In the genomic region with DNA sequence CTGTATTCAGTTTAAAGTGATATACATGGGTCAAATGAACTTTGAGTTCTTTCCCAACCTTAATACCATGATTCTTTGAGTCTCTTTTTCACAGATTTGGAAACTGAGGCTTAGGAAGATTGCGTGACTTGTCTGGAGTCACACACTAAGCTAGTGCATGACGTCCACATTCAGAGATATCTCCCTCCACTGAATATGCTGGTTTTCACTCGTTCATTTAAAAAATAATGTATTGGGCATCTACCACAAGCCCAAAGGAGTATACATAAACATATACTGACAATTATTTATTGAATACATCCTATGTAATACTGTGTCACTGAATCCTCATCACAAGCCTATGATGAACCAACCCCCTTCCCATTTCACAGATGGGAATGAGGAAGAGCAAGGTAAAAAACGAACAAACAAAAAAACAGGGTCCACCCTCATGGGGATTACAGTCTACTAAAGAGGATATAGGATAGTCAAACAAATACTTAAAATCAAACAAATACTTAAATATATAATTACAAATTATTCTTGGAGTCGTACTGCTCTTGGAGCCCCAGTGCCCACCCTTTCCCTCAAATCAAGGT, we compare ENCODE assay signal across 8 cellular contexts. TPM values are rescaled to one million over a fixed set of nuclear protein-coding genes. Genes with fewer than 3 reads are reported as not detected.
A peak's percentile ranks its signal among the peaks of the same experiment; 100 is the strongest.
DNase-seq lines count a peak whose midpoint lies in the region; ATAC-seq and TF ChIP-seq lines count a peak whose summit lies in the region.
"Had no signal": no experiment of that assay in that cellular context is flagged by ENCODE, and none has a peak within 500 bp of the region (broad histone marks: within the 10 kb centered on the region; RNA-seq: fewer than 3 reads in every experiment).

No MANE protein-coding gene starts in this region.

- CTCF ChIA-PET in activated CD8-positive, alpha-beta T cell treated with anti-CD3 and anti-CD28 coated beads for 36 hours (lab: Charles Lee), result interaction anchor here (1.0 to 2.2 kb wide), 4 partner anchors 17 to 256 kb away, joined by 5 to 15 read pairs (median 6); no protein-coding TSS in a partner anchor

- peaks cover 13% of the 10 kb centered on the region for H3K36me3 Mint-ChIP-seq in activated CD8-positive, alpha-beta T cell treated with anti-CD3 and anti-CD28 coated beads for 36 hours (ENCODE audit: low read depth)
- no peaks in the 10 kb centered on the region for H3K36me3 Mint-ChIP-seq in immature natural killer cell

- H3K36me3 ChIP-seq in HUES6 (ENCODE audit: control insufficient read depth, insufficient read depth, low read length), result no peaks in the 10 kb centered on the region
- peaks cover 0 to under 1% (median 0%) of the 10 kb centered on the region in 5 donors for H3K36me3 ChIP-seq in subcutaneous abdominal adipose tissue (ENCODE audit: control insufficient read depth in 5 of 5, insufficient read depth in 5 of 5, low read length in 5 of 5)

- POLR2A ChIA-PET in activated CD8-positive, alpha-beta T cell treated with anti-CD3 and anti-CD28 coated beads for 36 hours (lab: Charles Lee), result interaction anchor here (0.9 to 1.4 kb wide), 3 partner anchors 8 to 97 kb away, joined by 3 to 4 read pairs (median 4); no protein-coding TSS in a partner anchor

- H3K9ac ChIP-seq in HUES6 (ENCODE audit: low read length) (peak overlapping the region; percentile 99), subcutaneous abdominal adipose tissue (ENCODE audit: low read length in 5 of 5) (peak overlapping the region in 4 of 5 donors; percentile 87 to 100 (median 98))

- H3K4me3 Mint-ChIP-seq in activated CD8-positive, alpha-beta T cell treated with anti-CD3 and anti-CD28 coated beads for 36 hours, result peak overlapping the region; percentile 99
- H3K4me3 Mint-ChIP-seq in immature natural killer cell, result peak overlapping the region; percentile 93 to 100 (median 96)

- peak overlapping the region; percentile 100; the same call in 1 of the 2 replicates for H3K27ac ChIP-seq in HUES6 (ENCODE audit: low read depth, low read length)
- H3K27ac ChIP-seq in subcutaneous abdominal adipose tissue (ENCODE audit: low read depth, low read length), result peak overlapping the region; percentile 99

- H3K27me3 ChIP-seq in HUES6 (ENCODE audit: control insufficient read depth, insufficient read depth, low read length) (0 out of 2 replicates have a peak, but pooled peaks cover 1% of the 10 kb centered on the region), subcutaneous abdominal adipose tissue (ENCODE audit: control insufficient read depth in 5 of 5, insufficient read depth in 4 of 5, low read length in 5 of 5) (peaks cover 0 to under 1% (median 0%) of the 10 kb centered on the region in 5 donors)

- no peak for TF ChIP-seq CTCF in activated CD8-positive, alpha-beta T cell treated with anti-CD3 and anti-CD28 coated beads for 36 hours (IDR thresholded peaks at IDR 0.05)

- 0 out of 2 replicates have a peak, but pooled peaks cover 4% of the 10 kb centered on the region for H3K4me1 ChIP-seq in HUES6 (ENCODE audit: control insufficient read depth, insufficient read depth, low read length)
- H3K4me1 ChIP-seq in subcutaneous abdominal adipose tissue (ENCODE audit: control insufficient read depth in 5 of 5, insufficient read depth in 5 of 5, low read length in 5 of 5), result peaks cover 11 to 29% (median 27%) of the 10 kb centered on the region in 5 donors

- no peaks in the 10 kb centered on the region for H3K9me3 Mint-ChIP-seq in activated CD8-positive, alpha-beta T cell treated with anti-CD3 and anti-CD28 coated beads for 36 hours
- H3K9me3 Mint-ChIP-seq in immature natural killer cell, result peaks cover 0 to 1% (median 0%) of the 10 kb centered on the region in 6 donors

- H3K27ac Mint-ChIP-seq in activated CD8-positive, alpha-beta T cell treated with anti-CD3 and anti-CD28 coated beads for 36 hours, result peak overlapping the region; percentile 100
- peak overlapping the region in 5 of 6 donors; percentile 55 to 100 (median 99) for H3K27ac Mint-ChIP-seq in immature natural killer cell

- H3K9me3 ChIP-seq in HUES6 (ENCODE audit: control insufficient read depth, insufficient read depth, low read depth, low read length) (no peaks in the 10 kb centered on the region), subcutaneous abdominal adipose tissue (ENCODE audit: control insufficient read depth in 5 of 5, low read length in 5 of 5) (no peaks in the 10 kb centered on the region)

- no peaks in the 10 kb centered on the region for H3K27me3 Mint-ChIP-seq in activated CD8-positive, alpha-beta T cell treated with anti-CD3 and anti-CD28 coated beads for 36 hours
- peaks cover 2 to 11% (median 8%) of the 10 kb centered on the region in 3 donors for H3K27me3 Mint-ChIP-seq in immature natural killer cell (ENCODE audit: low read depth in 3 of 3)

- H3K4me3 ChIP-seq in HUES6 (ENCODE audit: low read depth, low read length), result peak overlapping the region; percentile 97; the same call in 1 of the 2 replicates
- H3K4me3 ChIP-seq in subcutaneous abdominal adipose tissue (ENCODE audit: low read depth in 1 of 5, low read length in 5 of 5), result peak overlapping the region; percentile 84 to 100 (median 98)

- H3K4me1 Mint-ChIP-seq in activated CD8-positive, alpha-beta T cell treated with anti-CD3 and anti-CD28 coated beads for 36 hours (ENCODE audit: low read depth), result peaks cover 33% of the 10 kb centered on the region
- peaks cover 25 to 45% of the 10 kb centered on the region in 2 donors for H3K4me1 Mint-ChIP-seq in immature natural killer cell

- intact Hi-C loops in activated CD8-positive, alpha-beta T cell treated with anti-CD3 and anti-CD28 coated beads for 36 hours (cut with micrococcal nuclease), result no loop called here

- DNase-seq in activated CD8-positive, alpha-beta T cell treated with anti-CD3 and anti-CD28 coated beads for 36 hours, result no peak
- DNase-seq in immature natural killer cell, result no peak

- no peak for ATAC-seq in activated CD8-positive, alpha-beta T cell treated with anti-CD3 and anti-CD28 coated beads for 36 hours
- ATAC-seq in HG03460 (IDR thresholded peaks at IDR 0.05; ENCODE audit: unreplicated experiment) (no peak), HG03196 (IDR thresholded peaks at IDR 0.05; ENCODE audit: unreplicated experiment) (no peak), GM19397 (IDR thresholded peaks at IDR 0.05; ENCODE audit: unreplicated experiment) (no peak)

RNA-seq across cellular contexts. Expression of a gene that starts 0.6 kb away (rescaled TPM):
- 10 to 100 TPM; 36.5 to 39.5 TPM for total RNA-seq in activated CD8-positive, alpha-beta T cell treated with anti-CD3 and anti-CD28 coated beads for 36 hours
- 10 to 100 TPM; 22.0 to 42.9 (median 38.5) TPM for polyA plus RNA-seq in immature natural killer cell

RNA-seq across cellular contexts. Expression of a gene that starts 56.9 kb away (rescaled TPM):
- not detected for total RNA-seq in activated CD8-positive, alpha-beta T cell treated with anti-CD3 and anti-CD28 coated beads for 36 hours
- 1 to 10 TPM; 1.7 to 8.8 (median 7.3) TPM for polyA plus RNA-seq in immature natural killer cell
- total RNA-seq: RPMI7951 had no signal
